In the genomic region with DNA sequence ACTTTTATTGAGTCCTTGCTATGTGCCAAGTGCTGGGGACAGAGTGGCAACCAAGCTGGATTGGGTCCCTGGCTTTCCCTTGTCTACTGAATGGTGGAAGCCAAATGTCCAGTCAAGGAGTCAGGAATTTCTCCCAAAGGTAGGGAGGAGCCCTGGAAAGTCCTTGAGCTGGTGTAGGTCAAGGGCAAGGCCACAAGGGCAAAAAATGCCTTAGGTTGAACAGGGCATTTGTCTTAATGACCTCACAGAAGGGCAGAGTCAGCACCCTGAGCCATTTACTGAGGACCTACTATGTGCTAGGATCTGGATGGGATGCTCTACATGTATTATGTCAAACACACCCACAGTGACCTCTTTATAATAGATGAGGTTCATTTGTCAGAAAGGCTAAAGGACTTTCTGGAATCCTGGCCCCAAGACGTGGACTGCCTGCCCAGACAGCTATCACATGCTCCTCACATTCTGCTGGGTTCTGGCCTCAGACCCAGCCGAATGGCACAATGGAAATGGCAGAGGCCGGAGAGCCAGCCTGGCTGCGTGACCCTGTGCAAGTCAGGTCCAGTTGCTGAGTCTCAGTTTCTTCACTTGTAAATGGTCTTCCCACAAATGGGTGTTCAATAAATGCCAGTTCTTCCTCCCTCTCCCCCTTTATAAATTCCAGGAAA, we compare ENCODE assay signal across 1 cellular context.
A peak's percentile ranks its signal among the peaks of the same experiment; 100 is the strongest.
TF ChIP-seq lines count a peak whose summit lies in the region.

No MANE protein-coding gene starts in this region.

TF ChIP-seq in HepG2, 621 proteins besides CTCF, POLR2A, EP300 and RAD21 (continued from another document):
- TF ChIP-seq, protein P1, sequence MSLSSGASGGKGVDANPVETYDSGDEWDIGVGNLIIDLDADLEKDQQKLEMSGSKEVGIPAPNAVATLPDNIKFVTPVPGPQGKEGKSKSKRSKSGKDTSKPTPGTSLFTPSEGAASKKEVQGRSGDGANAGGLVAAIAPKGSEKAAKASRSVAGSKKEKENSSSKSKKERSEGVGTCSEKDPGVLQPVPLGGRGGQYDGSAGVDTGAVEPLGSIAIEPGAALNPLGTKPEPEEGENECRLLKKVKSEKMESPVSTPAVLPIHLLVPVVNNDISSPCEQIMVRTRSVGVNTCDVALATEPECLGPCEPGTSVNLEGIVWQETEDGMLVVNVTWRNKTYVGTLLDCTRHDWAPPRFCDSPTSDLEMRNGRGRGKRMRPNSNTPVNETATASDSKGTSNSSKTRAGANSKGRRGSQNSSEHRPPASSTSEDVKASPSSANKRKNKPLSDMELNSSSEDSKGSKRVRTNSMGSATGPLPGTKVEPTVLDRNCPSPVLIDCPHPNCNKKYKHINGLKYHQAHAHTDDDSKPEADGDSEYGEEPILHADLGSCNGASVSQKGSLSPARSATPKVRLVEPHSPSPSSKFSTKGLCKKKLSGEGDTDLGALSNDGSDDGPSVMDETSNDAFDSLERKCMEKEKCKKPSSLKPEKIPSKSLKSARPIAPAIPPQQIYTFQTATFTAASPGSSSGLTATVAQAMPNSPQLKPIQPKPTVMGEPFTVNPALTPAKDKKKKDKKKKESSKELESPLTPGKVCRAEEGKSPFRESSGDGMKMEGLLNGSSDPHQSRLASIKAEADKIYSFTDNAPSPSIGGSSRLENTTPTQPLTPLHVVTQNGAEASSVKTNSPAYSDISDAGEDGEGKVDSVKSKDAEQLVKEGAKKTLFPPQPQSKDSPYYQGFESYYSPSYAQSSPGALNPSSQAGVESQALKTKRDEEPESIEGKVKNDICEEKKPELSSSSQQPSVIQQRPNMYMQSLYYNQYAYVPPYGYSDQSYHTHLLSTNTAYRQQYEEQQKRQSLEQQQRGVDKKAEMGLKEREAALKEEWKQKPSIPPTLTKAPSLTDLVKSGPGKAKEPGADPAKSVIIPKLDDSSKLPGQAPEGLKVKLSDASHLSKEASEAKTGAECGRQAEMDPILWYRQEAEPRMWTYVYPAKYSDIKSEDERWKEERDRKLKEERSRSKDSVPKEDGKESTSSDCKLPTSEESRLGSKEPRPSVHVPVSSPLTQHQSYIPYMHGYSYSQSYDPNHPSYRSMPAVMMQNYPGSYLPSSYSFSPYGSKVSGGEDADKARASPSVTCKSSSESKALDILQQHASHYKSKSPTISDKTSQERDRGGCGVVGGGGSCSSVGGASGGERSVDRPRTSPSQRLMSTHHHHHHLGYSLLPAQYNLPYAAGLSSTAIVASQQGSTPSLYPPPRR (CRISPR knock-in tag; IDR thresholded peaks at IDR 0.05; ENCODE audit: borderline replicate concordance): no peak
- TF ChIP-seq DMAP1 (CRISPR knock-in tag; IDR thresholded peaks at IDR 0.05): no peak
- no peak for TF ChIP-seq SALL2 (CRISPR knock-in tag; IDR thresholded peaks at IDR 0.05)
- no peak for TF ChIP-seq GTF2F1 (IDR thresholded peaks at IDR 0.05; ENCODE audit: low read length)
- TF ChIP-seq, protein P2, sequence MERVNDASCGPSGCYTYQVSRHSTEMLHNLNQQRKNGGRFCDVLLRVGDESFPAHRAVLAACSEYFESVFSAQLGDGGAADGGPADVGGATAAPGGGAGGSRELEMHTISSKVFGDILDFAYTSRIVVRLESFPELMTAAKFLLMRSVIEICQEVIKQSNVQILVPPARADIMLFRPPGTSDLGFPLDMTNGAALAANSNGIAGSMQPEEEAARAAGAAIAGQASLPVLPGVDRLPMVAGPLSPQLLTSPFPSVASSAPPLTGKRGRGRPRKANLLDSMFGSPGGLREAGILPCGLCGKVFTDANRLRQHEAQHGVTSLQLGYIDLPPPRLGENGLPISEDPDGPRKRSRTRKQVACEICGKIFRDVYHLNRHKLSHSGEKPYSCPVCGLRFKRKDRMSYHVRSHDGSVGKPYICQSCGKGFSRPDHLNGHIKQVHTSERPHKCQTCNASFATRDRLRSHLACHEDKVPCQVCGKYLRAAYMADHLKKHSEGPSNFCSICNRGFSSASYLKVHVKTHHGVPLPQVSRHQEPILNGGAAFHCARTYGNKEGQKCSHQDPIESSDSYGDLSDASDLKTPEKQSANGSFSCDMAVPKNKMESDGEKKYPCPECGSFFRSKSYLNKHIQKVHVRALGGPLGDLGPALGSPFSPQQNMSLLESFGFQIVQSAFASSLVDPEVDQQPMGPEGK (CRISPR knock-in tag; IDR thresholded peaks at IDR 0.05): no peak
- no peak for TF ChIP-seq ZSCAN31 (CRISPR knock-in tag; IDR thresholded peaks at IDR 0.05; ENCODE audit: low read depth)
- TF ChIP-seq, protein P3, sequence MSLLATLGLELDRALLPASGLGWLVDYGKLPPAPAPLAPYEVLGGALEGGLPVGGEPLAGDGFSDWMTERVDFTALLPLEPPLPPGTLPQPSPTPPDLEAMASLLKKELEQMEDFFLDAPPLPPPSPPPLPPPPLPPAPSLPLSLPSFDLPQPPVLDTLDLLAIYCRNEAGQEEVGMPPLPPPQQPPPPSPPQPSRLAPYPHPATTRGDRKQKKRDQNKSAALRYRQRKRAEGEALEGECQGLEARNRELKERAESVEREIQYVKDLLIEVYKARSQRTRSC (CRISPR knock-in tag; IDR thresholded peaks at IDR 0.05; ENCODE audit: low read depth): no peak
- no peak for TF ChIP-seq NBN (conservative IDR thresholded peaks at IDR 0.05)
- no peak for TF ChIP-seq GATAD2A (CRISPR knock-in tag; IDR thresholded peaks at IDR 0.05)
- TF ChIP-seq RFXAP (CRISPR knock-in tag; IDR thresholded peaks at IDR 0.05; ENCODE audit: borderline replicate concordance): no peak
- TF ChIP-seq, protein P4, sequence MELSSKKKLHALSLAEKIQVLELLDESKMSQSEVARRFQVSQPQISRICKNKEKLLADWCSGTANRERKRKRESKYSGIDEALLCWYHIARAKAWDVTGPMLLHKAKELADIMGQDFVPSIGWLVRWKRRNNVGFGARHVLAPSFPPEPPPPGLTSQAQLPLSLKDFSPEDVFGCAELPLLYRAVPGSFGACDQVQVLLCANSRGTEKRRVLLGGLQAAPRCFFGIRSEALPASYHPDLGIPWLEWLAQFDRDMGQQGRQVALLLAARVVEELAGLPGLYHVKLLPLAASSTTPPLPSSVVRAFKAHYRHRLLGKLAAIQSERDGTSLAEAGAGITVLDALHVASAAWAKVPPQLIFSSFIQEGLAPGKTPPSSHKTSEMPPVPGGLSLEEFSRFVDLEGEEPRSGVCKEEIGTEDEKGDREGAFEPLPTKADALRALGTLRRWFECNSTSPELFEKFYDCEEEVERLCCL (CRISPR knock-in tag; IDR thresholded peaks at IDR 0.05; ENCODE audit: borderline replicate concordance): no peak
- peak in 1 of 2 experiments; percentile 55; a peak in 1 of 4 replicates for TF ChIP-seq NR2F1 (CRISPR knock-in tag; IDR thresholded peaks at IDR 0.05)
- TF ChIP-seq POLR2G (IDR thresholded peaks at IDR 0.05; ENCODE audit: low read depth, low read length): 0 out of 2 replicates have a peak, but pooled peaks have one; percentile 14
- TF ChIP-seq ZNF737 (CRISPR knock-in tag; IDR thresholded peaks at IDR 0.05; ENCODE audit: borderline replicate concordance): no peak
TF ChIP-seq in HepG2: peak in this region for 14.
